In genomic region chr2:183078467-183079334, GRCh38 we compare ENCODE assay signal across 8 cellular contexts.
DNase-seq lines count a peak whose midpoint lies in the region; ATAC-seq and TF ChIP-seq lines count a peak whose summit lies in the region.

Gene DUSP19 (plus strand): TSS chr2:183078747. CDS start chr2:183078934, 187 bp downstream.

- H3K4me3 ChIP-seq in OCI-LY1 (ENCODE audit: low read depth, low read length, poor library complexity, severe bottlenecking) (peak within 1 kb of the TSS; percentile 81), mucosa of rectum (ENCODE audit: low read length in 2 of 2) (peak within 1 kb of the TSS; percentile 86 to 92)

- peak within 1 kb of the TSS; percentile 98 for H3K4me2 ChIP-seq in OCI-LY1 (ENCODE audit: low read length)

- no peaks in the 10 kb centered on the region for H3F3A ChIP-seq in OCI-LY1 (ENCODE audit: insufficient read depth, low read length)

- no peaks in the 10 kb centered on the region for H4K20me1 ChIP-seq in OCI-LY1 (ENCODE audit: insufficient read depth, low read length)

- H3K36me3 ChIP-seq in OCI-LY1 (ENCODE audit: insufficient read depth, low read length) (no peaks in the 10 kb centered on the region), mucosa of rectum (ENCODE audit: control insufficient read depth in 2 of 2, insufficient read depth in 2 of 2, low read length in 2 of 2) (no peaks in the 10 kb centered on the region)

- peak; percentile 67 for DNase-seq in DMS114 treated with DMSO at 0.1 percent for 48 hours (lab: John Stamatoyannopoulos, UW; ENCODE audit: unreplicated experiment)
- DNase-seq in HuH-7 (ENCODE audit: low spot score), result peak; percentile 80
- peak; percentile 83 for DNase-seq in activated T-cell treated with anti-CD3 and anti-CD28 coated beads for 4 hours
- DNase-seq in erythroblast (lab: John Stamatoyannopoulos, UW), result peak; percentile 89 to 94
- peak; percentile 51 to 79 for DNase-seq in stimulated activated CD8-positive, alpha-beta memory T cell treated with anti-CD3 and anti-CD28 coated beads, Interleukin-4, amount 100 ng/mL, for 4 hours (ENCODE audit: low read depth in 2 of 2, low spot score in 1 of 2)

- no peak for TF ChIP-seq CTCF in OCI-LY1 (IDR thresholded peaks at IDR 0.05; ENCODE audit: low read length)

- H3K9me2 ChIP-seq in OCI-LY1 (ENCODE audit: low read depth, low read length), result no peaks in the 10 kb centered on the region

- ATAC-seq in GM21526 (IDR thresholded peaks at IDR 0.05; ENCODE audit: low FRiP score, unreplicated experiment), result peak; percentile 92

- peak; percentile 86 for TF ChIP-seq POLR2A in erythroblast (IDR thresholded peaks at IDR 0.05; ENCODE audit: low read length)

- peak within 1 kb of the TSS; percentile 98 for H2AFZ ChIP-seq in OCI-LY1 (ENCODE audit: low read length)

- H3K79me2 ChIP-seq in OCI-LY1 (ENCODE audit: insufficient read depth, low read length), result no peaks in the 10 kb centered on the region

- H3K27me3 ChIP-seq in OCI-LY1 (ENCODE audit: insufficient read depth, low read length), result no peaks in the 10 kb centered on the region
- H3K27me3 ChIP-seq in mucosa of rectum (ENCODE audit: control insufficient read depth in 2 of 2, insufficient read depth in 2 of 2, low read length in 2 of 2), result no peaks in the 10 kb centered on the region

- H3K9me3 ChIP-seq in OCI-LY1 (ENCODE audit: low read length), result no peaks in the 10 kb centered on the region
- H3K9me3 ChIP-seq in mucosa of rectum (ENCODE audit: control insufficient read depth in 2 of 2, low read length in 2 of 2), result no peaks in the 10 kb centered on the region

- H3K27ac ChIP-seq in OCI-LY1 (ENCODE audit: low read depth, low read length, poor library complexity, severe bottlenecking) (no peak within 1 kb of the TSS), mucosa of rectum (ENCODE audit: low read depth in 2 of 2, low read length in 2 of 2) (peak within 1 kb of the TSS; percentile 76 to 84)

- peak within 1 kb of the TSS; percentile 60 for H3K9ac ChIP-seq in OCI-LY1 (ENCODE audit: low read length)
- peak within 1 kb of the TSS; percentile 66 to 75 for H3K9ac ChIP-seq in mucosa of rectum (ENCODE audit: low read depth in 1 of 2, low read length in 2 of 2)

- H3K4me1 ChIP-seq in OCI-LY1 (ENCODE audit: insufficient read depth, low read length, severe bottlenecking) (peaks cover 16% of the 10 kb centered on the region), mucosa of rectum (ENCODE audit: control insufficient read depth in 2 of 2, insufficient read depth in 2 of 2, low read length in 2 of 2) (no peaks in the 10 kb centered on the region)
